In the genomic region with DNA sequence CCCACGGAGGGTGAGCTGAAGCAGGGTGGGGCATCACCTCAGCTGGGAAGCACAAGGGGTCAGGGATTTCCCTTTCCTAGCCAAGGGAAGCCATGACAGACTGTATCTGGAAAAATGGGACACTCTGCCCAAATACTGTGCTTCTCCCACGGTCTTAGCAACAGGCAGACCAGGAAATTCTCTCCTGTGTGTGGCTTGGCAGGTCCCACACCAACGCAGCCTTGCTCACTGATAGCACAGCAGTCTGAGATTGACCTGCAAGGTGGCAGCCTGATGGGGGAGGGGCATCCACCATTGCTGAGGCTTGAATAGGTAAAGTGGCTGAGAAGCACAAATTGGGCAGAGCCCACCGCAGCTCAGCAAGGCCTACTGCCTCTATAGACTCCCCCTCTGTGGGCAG, we compare ENCODE assay signal across 37 cellular contexts. TPM values are rescaled to one million over a fixed set of nuclear protein-coding genes. Genes with fewer than 3 reads are reported as not detected.
"Had no signal": no experiment of that assay in that cellular context is flagged by ENCODE, and none has a peak within 500 bp of the region (broad histone marks: within the 10 kb centered on the region; RNA-seq: fewer than 3 reads in every experiment).

No MANE protein-coding gene starts in this region.

- H3K4me3 ChIP-seq: MG63 had no signal

- H3K27ac ChIP-seq: KMS-11 had no signal

- DNase-seq: Karpas-422, Kasumi-1, KG1, MG63, MM.1S, MV-4-11, NCI-H1048, NCI-H1092, NCI-H1092 treated with DMSO at 0.1 percent for 48 hours, NCI-H1105, NCI-H1417, NCI-H1417 treated with DMSO at 0.1 percent for 48 hours, NCI-H1436, NCI-H1436 treated with DMSO at 0.1 percent for 48 hours, NCI-H146, NCI-H1694, NCI-H1694 treated with DMSO at 0.1 percent for 48 hours, NCI-H187, NCI-H187 treated with DMSO at 0.1 percent for 48 hours, NCI-H1930, NCI-H2029, NCI-H2029 treated with DMSO at 0.1 percent for 48 hours, NCI-H2081, NCI-H2081 treated with DMSO at 0.1 percent for 48 hours, NCI-H2107, NCI-H2171, NCI-H2171 treated with DMSO at 0.1 percent for 48 hours, NCI-H2227 treated with DMSO at 0.1 percent for 48 hours, NCI-H226, NCI-H345, NCI-H446, NCI-H446 treated with DMSO at 0.1 percent for 48 hours, NCI-H510A had no signal

- H3K27me3 ChIP-seq: MG63 had no signal

- H3K36me3 ChIP-seq: MG63 had no signal

- H3K4me2 ChIP-seq: KMS-11 had no signal

- H3K9ac ChIP-seq: KMS-11 had no signal

- H3K9me3 ChIP-seq: MG63 had no signal

RNA-seq across cellular contexts. Expression of gene RAB3C, which starts 23.2 kb away (rescaled TPM):
- total RNA-seq: LHCN-M2, M059J, MCF 10A had no signal
